8 cellular contexts compared by ENCODE assay signal in the genomic region with DNA sequence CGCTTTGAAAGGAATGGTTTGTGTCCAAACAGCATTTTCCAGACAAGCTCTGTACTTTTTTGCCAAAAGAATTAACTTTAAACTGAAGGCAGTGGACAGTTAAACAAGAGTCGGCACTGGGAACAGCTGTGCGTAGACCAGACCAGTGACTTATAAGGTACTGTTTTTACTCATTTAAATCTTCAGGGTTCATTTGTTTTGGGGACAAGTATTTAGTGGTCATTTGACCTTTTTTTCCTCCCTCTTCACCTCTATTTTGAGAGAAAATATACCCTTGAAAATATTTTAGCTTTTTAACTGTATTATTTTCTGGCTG.
DNase-seq lines count a peak whose midpoint lies in the region; ATAC-seq and TF ChIP-seq lines count a peak whose summit lies in the region.

No MANE protein-coding gene starts in this region.

- no peaks in the 10 kb centered on the region for H3K9me3 Mint-ChIP-seq in osteocyte (ENCODE audit: unreplicated experiment)
- H3K9me3 Mint-ChIP-seq in glutamatergic neuron (ENCODE audit: unreplicated experiment), result no peaks in the 10 kb centered on the region

- ATAC-seq in GM18873 (IDR thresholded peaks at IDR 0.05; ENCODE audit: low FRiP score, unreplicated experiment) (peak; percentile 77), HG03045 (IDR thresholded peaks at IDR 0.05; ENCODE audit: unreplicated experiment) (peak; percentile 89)

- no peaks in the 10 kb centered on the region for H3K27me3 Mint-ChIP-seq in osteocyte (ENCODE audit: unreplicated experiment)
- peaks cover 1% of the 10 kb centered on the region for H3K27me3 Mint-ChIP-seq in glutamatergic neuron (ENCODE audit: unreplicated experiment)

- H3K27ac Mint-ChIP-seq in osteocyte (ENCODE audit: unreplicated experiment) (peak overlapping the region; percentile 97), glutamatergic neuron (ENCODE audit: unreplicated experiment) (no peak overlapping the region)

- H3K27ac ChIP-seq in breast epithelium, result peak overlapping the region; percentile 64 to 67

- no peaks in the 10 kb centered on the region for H3K4me1 ChIP-seq in breast epithelium

- no peak for TF ChIP-seq POLR2A in breast epithelium (IDR thresholded peaks at IDR 0.05)

- H3K36me3 Mint-ChIP-seq in osteocyte (ENCODE audit: unreplicated experiment), result no peaks in the 10 kb centered on the region
- no peaks in the 10 kb centered on the region for H3K36me3 Mint-ChIP-seq in glutamatergic neuron (ENCODE audit: unreplicated experiment)

- peak overlapping the region; percentile 95 for H3K4me3 Mint-ChIP-seq in osteocyte (ENCODE audit: unreplicated experiment)
- no peak overlapping the region for H3K4me3 Mint-ChIP-seq in glutamatergic neuron (ENCODE audit: unreplicated experiment)

- peaks cover 50% of the 10 kb centered on the region for H3K4me1 Mint-ChIP-seq in osteocyte (ENCODE audit: unreplicated experiment)
- no peaks in the 10 kb centered on the region for H3K4me1 Mint-ChIP-seq in glutamatergic neuron (ENCODE audit: low read depth, unreplicated experiment)

- DNase-seq in breast epithelium (ENCODE audit: low spot score in 2 of 2), result no peak
- DNase-seq in osteocyte (ENCODE audit: extremely low spot score, unreplicated experiment), result no peak
- DNase-seq in glutamatergic neuron, result no peak
- no peak for DNase-seq in effector CD8-positive, alpha-beta T cell (lab: John Stamatoyannopoulos, UW)
- no peak for DNase-seq in HPDE6-E6E7 (ENCODE audit: extremely low spot score)
- DNase-seq in NCI-H146 treated with DMSO at 0.1 percent for 48 hours (lab: John Stamatoyannopoulos, UW; ENCODE audit: unreplicated experiment), result no peak

- H3K9me3 ChIP-seq in breast epithelium, result no peaks in the 10 kb centered on the region

- H3K4me3 ChIP-seq in breast epithelium, result peak overlapping the region; percentile 26 to 52 (median 31)

- intact Hi-C loops in breast epithelium (cut with DNase I; ENCODE audit: low total_unique reads), result no loop called here

- no peaks in the 10 kb centered on the region for H3K36me3 ChIP-seq in breast epithelium

- H3K27me3 ChIP-seq in breast epithelium, result no peaks in the 10 kb centered on the region

- TF ChIP-seq CTCF in breast epithelium (IDR thresholded peaks at IDR 0.05) (no peak), osteocyte (IDR thresholded peaks at IDR 0.05) (no peak), glutamatergic neuron (IDR thresholded peaks at IDR 0.05; ENCODE audit: partially characterized antibody, unreplicated experiment) (no peak)
